20 cellular contexts compared by ENCODE assay signal in genomic region chr4:59374416-59374815, GRCh38.
"Had no signal": no experiment of that assay in that cellular context is flagged by ENCODE, and none has a peak within 500 bp of the region (broad histone marks: within the 10 kb centered on the region; RNA-seq: fewer than 3 reads in every experiment).

No MANE protein-coding gene starts in this region.

- H3K9me3 ChIP-seq: ascending aorta, gastroesophageal sphincter, ovary, sigmoid colon, thoracic aorta had no signal

- H3K4me3 ChIP-seq: ascending aorta, coronary artery, gastroesophageal sphincter, heart right ventricle, ovary, sigmoid colon, spleen, thoracic aorta had no signal

- H3K27me3 Mint-ChIP-seq: activated CD4-positive, alpha-beta T cell treated with anti-CD3 and anti-CD28 coated beads, Interleukin-2, amount 10 ng/mL, durations not matched to agents 24 days and 14 days; activated CD8-positive, alpha-beta T cell treated with anti-CD3 and anti-CD28 coated beads for 36 hours; memory B cell; naive thymus-derived CD4-positive, alpha-beta T cell; stimulated activated memory B cell treated with anti-CD40 and anti-IgM and Interleukin-4, amounts not matched to agents 10 μg/mL and 1 μg/mL and 100 μg/mL, for 72 hours had no signal

- H3K27me3 ChIP-seq: ascending aorta, gastroesophageal sphincter, heart right ventricle, ovary, sigmoid colon, spleen had no signal

- H3K27ac ChIP-seq: ascending aorta, coronary artery, gastroesophageal sphincter, heart right ventricle, ovary, sigmoid colon, spleen, thoracic aorta had no signal

- H3K36me3 Mint-ChIP-seq: memory B cell; stimulated activated memory B cell treated with anti-CD40 and anti-IgM and Interleukin-4, amounts not matched to agents 10 μg/mL and 1 μg/mL and 100 μg/mL, for 72 hours had no signal

- ATAC-seq: activated CD8-positive, alpha-beta T cell treated with anti-CD3 and anti-CD28 coated beads for 36 hours; esophagus mucosa; gastroesophageal sphincter; heart right ventricle; naive thymus-derived CD4-positive, alpha-beta T cell; stimulated activated memory B cell treated with anti-CD40 and anti-IgM and Interleukin-4, amounts not matched to agents 10 μg/mL and 1 μg/mL and 100 μg/mL, for 72 hours had no signal

- H3K4me3 Mint-ChIP-seq: activated CD4-positive, alpha-beta T cell treated with anti-CD3 and anti-CD28 coated beads, Interleukin-2, amount 10 ng/mL, durations not matched to agents 24 days and 14 days; activated CD8-positive, alpha-beta T cell treated with anti-CD3 and anti-CD28 coated beads for 36 hours; activated naive CD4-positive, alpha-beta T cell treated with anti-CD3 and anti-CD28 coated beads for 36 hours; memory B cell; naive thymus-derived CD4-positive, alpha-beta T cell; stimulated activated memory B cell treated with anti-CD40 and anti-IgM and Interleukin-4, amounts not matched to agents 10 μg/mL and 1 μg/mL and 100 μg/mL, for 72 hours; T-helper 2 cell treated with Interferon-gamma antibody and Interleukin-4, amounts not matched to agents 5 μg/mL and 100 μg/mL, for 36 hours had no signal

- H3K36me3 ChIP-seq: ascending aorta, gastroesophageal sphincter, heart right ventricle, ovary, sigmoid colon, spleen, thoracic aorta had no signal

- H3K4me1 Mint-ChIP-seq: activated CD4-positive, alpha-beta T cell treated with anti-CD3 and anti-CD28 coated beads, Interleukin-2, amount 10 ng/mL, durations not matched to agents 24 days and 14 days; memory B cell; naive thymus-derived CD4-positive, alpha-beta T cell; stimulated activated memory B cell treated with anti-CD40 and anti-IgM and Interleukin-4, amounts not matched to agents 10 μg/mL and 1 μg/mL and 100 μg/mL, for 72 hours had no signal

- H3K9me3 Mint-ChIP-seq: activated CD4-positive, alpha-beta T cell treated with anti-CD3 and anti-CD28 coated beads, Interleukin-2, amount 10 ng/mL, durations not matched to agents 24 days and 14 days; activated naive CD4-positive, alpha-beta T cell treated with anti-CD3 and anti-CD28 coated beads for 36 hours; memory B cell had no signal

- H3K27ac Mint-ChIP-seq: activated CD4-positive, alpha-beta T cell treated with anti-CD3 and anti-CD28 coated beads, Interleukin-2, amount 10 ng/mL, durations not matched to agents 24 days and 14 days; activated CD8-positive, alpha-beta T cell treated with anti-CD3 and anti-CD28 coated beads for 36 hours; activated naive CD4-positive, alpha-beta T cell treated with anti-CD3 and anti-CD28 coated beads for 36 hours; activated T-helper 2 cell treated with anti-CD3 and anti-CD28 coated beads, Interferon-gamma antibody, Interleukin-2, Interleukin-4, amounts not matched to agents 10 μg/mL and 5 μg/mL and 100 μg/mL, durations not matched to agents 14 hours and 24 hours and 36 hours; memory B cell; stimulated activated memory B cell treated with anti-CD40 and anti-IgM and Interleukin-4, amounts not matched to agents 10 μg/mL and 1 μg/mL and 100 μg/mL, for 72 hours; T-helper 2 cell treated with Interferon-gamma antibody and Interleukin-4, amounts not matched to agents 5 μg/mL and 100 μg/mL, for 36 hours had no signal

- H3K4me1 ChIP-seq: ascending aorta, gastroesophageal sphincter, heart right ventricle, sigmoid colon, spleen had no signal

- DNase-seq: activated CD4-positive, alpha-beta T cell treated with anti-CD3 and anti-CD28 coated beads, Interleukin-2, amount 10 ng/mL, durations not matched to agents 24 days and 14 days; activated CD4-positive, CD25-positive, alpha-beta regulatory T cell; activated CD8-positive, alpha-beta T cell treated with anti-CD3 and anti-CD28 coated beads for 36 hours; activated naive CD4-positive, alpha-beta T cell treated with anti-CD3 and anti-CD28 coated beads for 36 hours; activated T-cell treated with anti-CD3 and anti-CD28 coated beads, Interleukin-2, amount 50 U/mL, for 1 hour; heart right ventricle; naive thymus-derived CD4-positive, alpha-beta T cell; ovary; sigmoid colon; spleen; stimulated activated CD4-positive, alpha-beta T cell treated with anti-CD3 and anti-CD28 coated beads, Interleukin-4, amount 100 ng/mL, for 4 hours had no signal
